In genomic region chr14:100892496-100893227, GRCh38 we compare ENCODE assay signal across 19 cellular contexts. TPM values are rescaled to one million over a fixed set of nuclear protein-coding genes. Genes with fewer than 3 reads are reported as not detected.
A peak's percentile ranks its signal among the peaks of the same experiment; 100 is the strongest.
DNase-seq lines count a peak whose midpoint lies in the region; ATAC-seq, FAIRE-seq and TF ChIP-seq lines count a peak whose summit lies in the region.
"Had no signal": no experiment of that assay in that cellular context is flagged by ENCODE, and none has a peak within 500 bp of the region (broad histone marks: within the 10 kb centered on the region; RNA-seq: fewer than 3 reads in every experiment).

No MANE protein-coding gene starts in this region.

- no peaks in the 10 kb centered on the region for H3K9me3 Mint-ChIP-seq in progenitor cell of endocrine pancreas (ENCODE audit: low read depth)
- H3K9me3 Mint-ChIP-seq: HFFc6 had no signal

- no peak for FAIRE-seq in kidney (lab: Jason Lieb, UNC)
- FAIRE-seq: A549, H1, RCC 7860 had no signal

- peaks cover 3% of the 10 kb centered on the region for H3K27me3 Mint-ChIP-seq in progenitor cell of endocrine pancreas

- H3K36me3 Mint-ChIP-seq in progenitor cell of endocrine pancreas (ENCODE audit: insufficient read depth) = peaks cover 16% of the 10 kb centered on the region

- H3K27ac ChIP-seq in kidney (ENCODE audit: low read depth in 2 of 2, low read length in 2 of 2) = no peak overlapping the region
- no peak overlapping the region for H3K27ac ChIP-seq in aorta (ENCODE audit: low read depth in 1 of 2, low read length in 2 of 2)
- H3K27ac ChIP-seq in right atrium auricular region = no peak overlapping the region
- H3K27ac ChIP-seq: A549 had no signal

- ATAC-seq in left ventricle myocardium superior (no peak), aorta (ENCODE audit: low FRiP score) (no peak), GM21367 (IDR thresholded peaks at IDR 0.05; ENCODE audit: unreplicated experiment) (no peak)
- ATAC-seq: A549 had no signal

- H3K9me3 ChIP-seq in kidney (ENCODE audit: control insufficient read depth in 1 of 2, low read length in 2 of 2) = no peaks in the 10 kb centered on the region
- H3K9me3 ChIP-seq in aorta (ENCODE audit: control insufficient read depth, low read length) = peaks cover 1% of the 10 kb centered on the region
- H3K9me3 ChIP-seq in right atrium auricular region = no peaks in the 10 kb centered on the region
- H3K9me3 ChIP-seq: A549, MG63 had no signal

- peak overlapping the region; percentile 23 for H3K27ac Mint-ChIP-seq in progenitor cell of endocrine pancreas
- H3K27ac Mint-ChIP-seq: HFFc6 had no signal

- no peak overlapping the region for H3K4me3 Mint-ChIP-seq in progenitor cell of endocrine pancreas (ENCODE audit: low read depth)
- H3K4me3 Mint-ChIP-seq: HFFc6 had no signal

- H3K27me3 ChIP-seq in aorta (ENCODE audit: control insufficient read depth in 1 of 2, insufficient read depth in 2 of 2, low read length in 1 of 2) (no peaks in the 10 kb centered on the region), right atrium auricular region (no peaks in the 10 kb centered on the region)
- H3K27me3 ChIP-seq: MG63 had no signal

- intact Hi-C loops in cardiac septum (cut with DNase I) (no loop called here), left ventricle myocardium superior (cut with micrococcal nuclease) (no loop called here), kidney (cut with DNase I) (no loop called here), aorta (cut with DNase I) (no loop called here)

- H3K4me3 ChIP-seq in kidney (ENCODE audit: low read length in 2 of 2) (no peak overlapping the region), aorta (ENCODE audit: low read length in 2 of 2) (no peak overlapping the region), right atrium auricular region (no peak overlapping the region)
- H3K4me3 ChIP-seq: A549, MG63 had no signal

- TF ChIP-seq CTCF in kidney (IDR thresholded peaks at IDR 0.05; ENCODE audit: borderline replicate concordance, extremely low read depth, insufficient read depth) = no peak
- TF ChIP-seq CTCF in progenitor cell of endocrine pancreas (IDR thresholded peaks at IDR 0.05; ENCODE audit: unreplicated experiment) = no peak
- TF ChIP-seq CTCF in right atrium auricular region (IDR thresholded peaks at IDR 0.05) = no peak

- 80 to 84% methylated on average over 17 of the region's 17 CpGs for WGBS in aorta, 2 donors

- peak; percentile 63 for DNase-seq in cardiac septum (ENCODE audit: low spot score)
- no peak for DNase-seq in left ventricle myocardium superior
- DNase-seq in kidney = peak; percentile 24
- no peak for DNase-seq in progenitor cell of endocrine pancreas (ENCODE audit: low spot score, unreplicated experiment)
- DNase-seq in aorta = peak; percentile 10 to 24
- no peak for DNase-seq in NCI-H748 (lab: John Stamatoyannopoulos, UW; ENCODE audit: unreplicated experiment)
- DNase-seq in right atrium auricular region (ENCODE audit: low spot score) = no peak
- DNase-seq: C1 segment of cervical spinal cord, DMS 273 treated with DMSO at 0.1 percent for 48 hours, HFFc6, Karpas-422, MG63, NCI-H1092, NCI-H2227 treated with DMSO at 0.1 percent for 48 hours, Right ventricle myocardium superior had no signal

- no peak overlapping the region for H3K9ac ChIP-seq in kidney (ENCODE audit: low read length in 2 of 2)

- peaks cover 52% of the 10 kb centered on the region for H3K4me1 Mint-ChIP-seq in progenitor cell of endocrine pancreas (ENCODE audit: low read depth)

- H3K36me3 ChIP-seq in kidney (ENCODE audit: control insufficient read depth in 1 of 2, insufficient read depth in 2 of 2, low read length in 2 of 2) (no peaks in the 10 kb centered on the region), aorta (ENCODE audit: control insufficient read depth in 1 of 2, insufficient read depth in 2 of 2, low read length in 1 of 2) (no peaks in the 10 kb centered on the region), right atrium auricular region (no peaks in the 10 kb centered on the region)
- H3K36me3 ChIP-seq: MG63 had no signal

- H3K4me1 ChIP-seq in kidney (ENCODE audit: control insufficient read depth in 1 of 2, insufficient read depth in 1 of 2, low read depth in 1 of 2, low read length in 2 of 2) = no peaks in the 10 kb centered on the region
- no peaks in the 10 kb centered on the region for H3K4me1 ChIP-seq in aorta (ENCODE audit: control insufficient read depth in 1 of 2, insufficient read depth in 2 of 2, low read length in 2 of 2)
- no peaks in the 10 kb centered on the region for H3K4me1 ChIP-seq in right atrium auricular region
- H3K4me1 ChIP-seq: A549 had no signal

RNA-seq across cellular contexts. Expression of gene RTL1, which starts 10.9 kb away (rescaled TPM):
- total RNA-seq in cardiac septum (not detected), left ventricle myocardium superior (not detected), kidney (not detected), progenitor cell of endocrine pancreas (159 and 161 TPM in 2 replicates), aorta (not detected), right atrium auricular region (not detected)
- polyA plus RNA-seq in kidney (ENCODE audit: insufficient read depth, low read depth, low replicate concordance) (not detected), aorta (not detected)
- total RNA-seq: H1, HFFc6, Right ventricle myocardium superior had no signal
- polyA plus RNA-seq: H1 had no signal

Comparison
In these comparisons a context has a peak if more than half of its experiments do, and no peak if none do; other contexts are left out.
1. DNase-seq: peak in cardiac septum (single experiment), kidney (single experiment) and aorta (2 of 2); none in left ventricle myocardium superior (single experiment), progenitor cell of endocrine pancreas (single experiment), NCI-H748 (single experiment) and right atrium auricular region (single experiment).
2. RNA of gene RTL1, which starts 10.9 kb away (total RNA-seq): 159 to 161 TPM in progenitor cell of endocrine pancreas; not detected in cardiac septum (single experiment), not detected in left ventricle myocardium superior (single experiment), not detected in kidney (single experiment), not detected in aorta and not detected in right atrium auricular region; every median in the first group is over 100 times any median in the second.